11 cellular contexts compared by ENCODE assay signal in the genomic region with DNA sequence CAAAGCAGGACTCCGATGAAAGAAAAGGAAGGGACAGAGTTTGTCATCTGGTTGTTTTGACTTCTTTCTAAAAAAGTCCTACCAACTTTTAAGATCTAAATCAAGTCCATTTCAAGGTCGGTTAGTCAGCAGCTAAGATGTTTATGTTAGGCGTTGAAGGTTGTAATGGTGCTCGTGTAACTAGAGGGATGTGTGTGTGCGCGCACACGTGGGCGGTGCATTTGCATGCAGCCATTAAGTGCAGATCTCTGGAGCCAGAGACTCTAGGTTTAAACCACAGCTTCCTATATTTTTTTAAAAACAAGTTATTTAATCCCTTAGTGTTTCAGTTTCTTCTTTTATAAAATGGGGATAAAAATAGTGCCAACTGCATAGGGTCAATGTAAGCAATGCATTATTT.
"Had no signal": no experiment of that assay in that cellular context is flagged by ENCODE, and none has a peak within 500 bp of the region (broad histone marks: within the 10 kb centered on the region; RNA-seq: fewer than 3 reads in every experiment).

No MANE protein-coding gene starts in this region.

- ATAC-seq: gastroesophageal sphincter, lower lobe of right lung, natural killer cell had no signal

- DNase-seq: effector memory CD4-positive, alpha-beta T cell; immature natural killer cell; left ventricle myocardium inferior; lower lobe of right lung; natural killer cell; posterior cingulate gyrus; small intestine; stimulated activated CD4-positive, alpha-beta T cell treated with anti-CD3 and anti-CD28 coated beads, Interleukin-12 subunit alpha, Interleukin-12 subunit beta, amount 100 ng/mL, for 4 hours; stimulated activated naive CD4-positive, alpha-beta T cell treated with Interleukin-2 at 50 U/mL for 16 hours; trophoblast cell had no signal
